16 cellular contexts compared by ENCODE assay signal in genomic region chr1:214709241-214709640, GRCh38.
"Had no signal": no experiment of that assay in that cellular context is flagged by ENCODE, and none has a peak within 500 bp of the region (broad histone marks: within the 10 kb centered on the region; RNA-seq: fewer than 3 reads in every experiment).

No MANE protein-coding gene starts in this region.

- ATAC-seq: effector memory CD8-positive, alpha-beta T cell; gastroesophageal sphincter; naive thymus-derived CD4-positive, alpha-beta T cell; psoas muscle; right lobe of liver had no signal

- H3K9me3 ChIP-seq: psoas muscle, thoracic aorta had no signal

- H3K36me3 ChIP-seq: esophagus muscularis mucosa, gastroesophageal sphincter, right lobe of liver, stomach, thoracic aorta, transverse colon had no signal

- H3K4me3 ChIP-seq: esophagus muscularis mucosa, gastroesophageal sphincter, psoas muscle, right lobe of liver, stomach, thoracic aorta, transverse colon had no signal

- H3K4me1 ChIP-seq: esophagus muscularis mucosa, gastroesophageal sphincter, psoas muscle, right lobe of liver, stomach, transverse colon had no signal

- H3K27ac ChIP-seq: epithelial cell of prostate, esophagus muscularis mucosa, gastroesophageal sphincter, psoas muscle, right lobe of liver, stomach, thoracic aorta, transverse colon had no signal

- H3K27me3 ChIP-seq: esophagus muscularis mucosa, gastroesophageal sphincter, right lobe of liver, stomach, transverse colon had no signal

- DNase-seq: effector memory CD8-positive, alpha-beta T cell; kidney glomerular epithelial cell; naive thymus-derived CD4-positive, alpha-beta T cell; nephron progenitor cell; psoas muscle; retina; right lobe of liver; stimulated activated CD4-positive, alpha-beta T cell treated with anti-CD3 and anti-CD28 coated beads, Interleukin-2, amount 100 ng/mL, for 24 hours; stimulated activated naive CD4-positive, alpha-beta T cell; stomach; substantia nigra; transverse colon had no signal
